In the genomic region with DNA sequence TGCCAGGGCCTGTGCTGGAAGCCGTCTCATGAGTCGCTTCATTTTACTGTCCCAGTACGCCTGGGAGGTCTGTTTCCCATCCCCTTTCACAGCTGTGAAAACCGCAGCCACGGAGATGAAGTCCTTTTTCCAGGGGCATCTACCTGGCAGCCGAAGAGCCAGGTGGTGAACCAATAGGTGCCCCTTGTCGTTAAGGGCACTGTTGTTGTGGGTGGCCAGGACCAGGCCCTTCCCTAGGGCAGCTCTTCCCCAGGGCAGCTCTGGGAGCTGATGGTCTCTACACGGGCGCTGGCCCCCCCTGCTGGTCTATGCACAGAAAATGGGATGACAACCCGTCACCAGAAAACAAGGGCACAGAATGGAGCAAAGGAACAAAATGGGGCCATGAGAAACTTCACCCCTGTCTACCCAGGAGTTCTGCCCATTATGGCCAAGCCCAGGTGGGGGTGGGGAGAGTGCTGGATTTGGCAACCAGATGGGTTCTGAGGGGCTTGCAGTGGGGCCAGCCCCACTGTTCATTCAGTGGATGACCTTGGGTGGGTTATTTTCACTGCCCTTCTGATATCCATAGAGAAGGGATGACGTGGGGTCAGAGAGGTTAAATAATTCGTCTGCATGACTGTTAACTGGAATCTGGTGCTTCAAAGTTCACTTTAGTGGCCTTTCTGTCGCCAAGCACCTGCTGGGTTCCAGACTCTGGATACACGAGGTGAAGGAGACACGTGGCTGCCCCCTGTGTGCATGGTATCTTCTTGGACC, we compare ENCODE assay signal across 1 cellular context.
A peak's percentile ranks its signal among the peaks of the same experiment; 100 is the strongest.
TF ChIP-seq lines count a peak whose summit lies in the region.

No MANE protein-coding gene starts in this region.

TF ChIP-seq in HepG2, 621 proteins besides CTCF, POLR2A, EP300 and RAD21 (continued from another document and continues in another):
- TF ChIP-seq, protein P1, sequence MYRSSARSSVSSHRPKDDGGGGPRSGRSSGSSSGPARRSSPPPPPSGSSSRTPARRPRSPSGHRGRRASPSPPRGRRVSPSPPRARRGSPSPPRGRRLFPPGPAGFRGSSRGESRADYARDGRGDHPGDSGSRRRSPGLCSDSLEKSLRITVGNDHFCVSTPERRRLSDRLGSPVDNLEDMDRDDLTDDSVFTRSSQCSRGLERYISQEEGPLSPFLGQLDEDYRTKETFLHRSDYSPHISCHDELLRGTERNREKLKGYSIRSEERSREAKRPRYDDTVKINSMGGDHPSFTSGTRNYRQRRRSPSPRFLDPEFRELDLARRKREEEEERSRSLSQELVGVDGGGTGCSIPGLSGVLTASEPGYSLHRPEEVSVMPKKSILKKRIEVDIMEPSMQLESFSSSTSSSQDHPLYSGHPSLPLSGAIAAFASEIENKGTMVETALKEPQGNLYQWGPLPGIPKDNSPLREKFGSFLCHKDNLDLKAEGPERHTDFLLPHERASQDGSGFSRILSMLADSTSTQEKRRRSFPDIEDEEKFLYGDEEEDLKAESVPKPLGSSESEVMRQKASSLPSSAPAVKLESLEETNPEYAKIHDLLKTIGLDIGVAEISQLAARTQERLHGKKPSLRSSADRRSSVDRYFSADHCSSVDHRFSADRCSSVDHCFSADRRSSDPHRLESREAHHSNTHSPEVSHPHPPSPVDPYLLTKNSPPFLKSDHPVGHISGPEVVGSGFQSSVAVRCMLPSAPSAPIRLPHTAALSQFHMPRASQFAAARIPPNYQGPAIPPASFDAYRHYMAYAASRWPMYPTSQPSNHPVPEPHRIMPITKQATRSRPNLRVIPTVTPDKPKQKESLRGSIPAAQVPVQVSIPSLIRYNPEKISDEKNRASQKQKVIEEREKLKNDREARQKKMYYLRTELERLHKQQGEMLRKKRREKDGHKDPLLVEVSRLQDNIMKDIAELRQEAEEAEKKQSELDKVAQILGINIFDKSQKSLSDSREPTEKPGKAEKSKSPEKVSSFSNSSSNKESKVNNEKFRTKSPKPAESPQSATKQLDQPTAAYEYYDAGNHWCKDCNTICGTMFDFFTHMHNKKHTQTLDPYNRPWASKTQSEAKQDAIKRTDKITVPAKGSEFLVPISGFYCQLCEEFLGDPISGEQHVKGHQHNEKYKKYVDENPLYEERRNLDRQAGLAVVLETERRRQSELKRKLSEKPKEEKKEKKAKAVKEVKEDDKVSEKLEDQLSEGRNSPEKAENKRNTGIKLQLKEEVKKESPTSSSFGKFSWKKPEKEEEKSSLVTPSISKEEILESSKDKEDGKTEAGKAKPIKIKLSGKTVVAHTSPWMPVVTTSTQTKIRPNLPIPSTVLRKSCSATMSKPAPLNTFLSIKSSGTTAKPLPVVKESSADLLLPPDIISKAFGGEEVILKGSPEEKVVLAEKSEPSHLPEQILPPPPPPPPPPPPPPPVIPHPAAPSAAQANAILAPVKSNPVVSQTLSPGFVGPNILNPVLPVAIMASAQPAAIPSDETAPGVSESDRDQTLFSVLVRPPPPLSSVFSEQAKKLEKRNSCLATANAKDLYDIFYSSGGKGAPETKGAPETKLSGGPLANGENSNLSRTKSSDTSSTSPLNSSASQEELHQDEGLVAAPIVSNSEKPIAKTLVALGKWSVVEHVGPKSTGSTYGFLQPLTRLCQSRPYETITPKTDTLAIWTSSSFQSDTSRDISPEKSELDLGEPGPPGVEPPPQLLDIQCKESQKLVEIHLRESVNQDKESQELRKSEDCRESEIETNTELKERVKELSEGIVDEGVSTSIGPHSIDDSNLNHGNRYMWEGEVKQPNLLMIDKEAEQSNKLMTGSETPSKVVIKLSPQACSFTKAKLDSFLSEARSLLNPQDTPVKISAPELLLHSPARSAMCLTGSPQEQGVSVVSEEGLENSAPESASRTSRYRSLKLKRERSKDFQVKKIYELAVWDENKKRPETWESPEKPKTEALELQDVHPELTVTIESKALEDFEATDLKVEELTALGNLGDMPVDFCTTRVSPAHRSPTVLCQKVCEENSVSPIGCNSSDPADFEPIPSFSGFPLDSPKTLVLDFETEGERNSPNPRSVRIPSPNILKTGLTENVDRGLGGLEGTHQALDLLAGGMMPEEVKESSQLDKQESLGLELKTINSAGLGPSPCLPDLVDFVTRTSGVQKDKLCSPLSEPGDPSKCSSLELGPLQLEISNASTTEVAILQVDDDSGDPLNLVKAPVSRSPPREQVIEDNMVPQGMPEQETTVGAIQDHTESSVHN (CRISPR knock-in tag; IDR thresholded peaks at IDR 0.05) = peak; percentile 85
- TF ChIP-seq PAF1 (CRISPR knock-in tag; IDR thresholded peaks at IDR 0.05) (no peak), ZNF430 (CRISPR knock-in tag; IDR thresholded peaks at IDR 0.05) (no peak), ZNF225 (CRISPR knock-in tag; IDR thresholded peaks at IDR 0.05) (peak; percentile 62; the same call in 1 of the 2 replicates), REL (CRISPR knock-in tag; conservative IDR thresholded peaks at IDR 0.05) (no peak), SRF (IDR thresholded peaks at IDR 0.05; ENCODE audit: low read depth, low read length) (no peak), ZNF749 (CRISPR knock-in tag; IDR thresholded peaks at IDR 0.05; ENCODE audit: borderline replicate concordance) (no peak), NR2C2 (CRISPR knock-in tag; IDR thresholded peaks at IDR 0.05; ENCODE audit: borderline replicate concordance) (peak; percentile 62; the same call in 1 of the 2 replicates), TEAD2 (CRISPR knock-in tag; IDR thresholded peaks at IDR 0.05) (no peak), CHD4 (IDR thresholded peaks at IDR 0.05; ENCODE audit: borderline replicate concordance, low read length) (no peak), IRX3 (CRISPR knock-in tag; IDR thresholded peaks at IDR 0.05; ENCODE audit: borderline replicate concordance, low read depth) (no peak), TEAD3 (CRISPR knock-in tag; optimal IDR thresholded peaks at IDR 0.05; ENCODE audit: borderline replicate concordance) (no peak), KDM5B (CRISPR knock-in tag; IDR thresholded peaks at IDR 0.05; ENCODE audit: borderline replicate concordance) (peak; percentile 74; the same call in 1 of the 2 replicates), DPF2 (CRISPR knock-in tag; IDR thresholded peaks at IDR 0.05; ENCODE audit: borderline replicate concordance, low read depth) (0 out of 2 replicates have a peak, but pooled peaks have one; percentile 44), ZNF777 (CRISPR knock-in tag; IDR thresholded peaks at IDR 0.05) (0 out of 2 replicates have a peak, but pooled peaks have one; percentile 25), KLF9 (CRISPR knock-in tag; IDR thresholded peaks at IDR 0.05; ENCODE audit: low read depth) (no peak), NAIF1 (CRISPR knock-in tag; IDR thresholded peaks at IDR 0.05; ENCODE audit: borderline replicate concordance) (no peak), TCF12 (IDR thresholded peaks at IDR 0.05) (no peak), TCF12 (CRISPR knock-in tag; IDR thresholded peaks at IDR 0.05) (no peak), MEIS1 (CRISPR knock-in tag; IDR thresholded peaks at IDR 0.05; ENCODE audit: borderline replicate concordance) (peak; percentile 99), KMT2A (CRISPR knock-in tag; IDR thresholded peaks at IDR 0.05) (peak; percentile 49; the same call in 1 of the 2 replicates), KAT7 (CRISPR knock-in tag; IDR thresholded peaks at IDR 0.05; ENCODE audit: borderline replicate concordance) (0 out of 2 replicates have a peak, but pooled peaks have one; percentile 57), THYN1 (CRISPR knock-in tag; IDR thresholded peaks at IDR 0.05; ENCODE audit: borderline replicate concordance, low read depth) (no peak), KDM4B (CRISPR knock-in tag; IDR thresholded peaks at IDR 0.05) (0 out of 2 replicates have a peak, but pooled peaks have one; percentile 52), CBX1 (IDR thresholded peaks at IDR 0.05; ENCODE audit: low read depth) (no peak), ZNF557 (CRISPR knock-in tag; IDR thresholded peaks at IDR 0.05) (peak; percentile 91; the same call in 1 of the 2 replicates), MBNL3 (CRISPR knock-in tag; conservative IDR thresholded peaks at IDR 0.05) (no peak), SRY (CRISPR knock-in tag; IDR thresholded peaks at IDR 0.05) (no peak), IKZF4 (CRISPR knock-in tag; IDR thresholded peaks at IDR 0.05; ENCODE audit: borderline replicate concordance, low read depth, not compliant biosample characterization) (peak; percentile 51), NR2F2 (IDR thresholded peaks at IDR 0.05; ENCODE audit: borderline replicate concordance, low read depth) (no peak), KDM5A (IDR thresholded peaks at IDR 0.05; ENCODE audit: borderline replicate concordance, low read length) (no peak), PAWR (CRISPR knock-in tag; IDR thresholded peaks at IDR 0.05; ENCODE audit: borderline replicate concordance) (peak; percentile 92; the same call in 1 of the 2 replicates), KAT2B (IDR thresholded peaks at IDR 0.05; ENCODE audit: borderline replicate concordance, low read depth, low read length) (no peak), CBX2 (IDR thresholded peaks at IDR 0.05; ENCODE audit: low read depth, low read length) (no peak), CBX2 (CRISPR knock-in tag; IDR thresholded peaks at IDR 0.05; ENCODE audit: low read depth) (no peak), ZNF773 (CRISPR knock-in tag; IDR thresholded peaks at IDR 0.05; ENCODE audit: borderline replicate concordance) (no peak; the same call in 1 of the 2 replicates), AKAP8 (CRISPR knock-in tag; IDR thresholded peaks at IDR 0.05) (no peak; the same call in 1 of the 2 replicates), ZNF331 (CRISPR knock-in tag; IDR thresholded peaks at IDR 0.05) (no peak), FOXA1 (IDR thresholded peaks at IDR 0.05) (no peak), FOXA1 (CRISPR knock-in tag; IDR thresholded peaks at IDR 0.05) (no peak), CC2D1A (CRISPR knock-in tag; IDR thresholded peaks at IDR 0.05) (no peak), ZNF709 (CRISPR knock-in tag; IDR thresholded peaks at IDR 0.05) (no peak), HNRNPL (IDR thresholded peaks at IDR 0.05; ENCODE audit: low read depth, low read length) (peak; percentile 92), ZNF839 (CRISPR knock-in tag; IDR thresholded peaks at IDR 0.05; ENCODE audit: borderline replicate concordance) (no peak)
- TF ChIP-seq, protein P2, sequence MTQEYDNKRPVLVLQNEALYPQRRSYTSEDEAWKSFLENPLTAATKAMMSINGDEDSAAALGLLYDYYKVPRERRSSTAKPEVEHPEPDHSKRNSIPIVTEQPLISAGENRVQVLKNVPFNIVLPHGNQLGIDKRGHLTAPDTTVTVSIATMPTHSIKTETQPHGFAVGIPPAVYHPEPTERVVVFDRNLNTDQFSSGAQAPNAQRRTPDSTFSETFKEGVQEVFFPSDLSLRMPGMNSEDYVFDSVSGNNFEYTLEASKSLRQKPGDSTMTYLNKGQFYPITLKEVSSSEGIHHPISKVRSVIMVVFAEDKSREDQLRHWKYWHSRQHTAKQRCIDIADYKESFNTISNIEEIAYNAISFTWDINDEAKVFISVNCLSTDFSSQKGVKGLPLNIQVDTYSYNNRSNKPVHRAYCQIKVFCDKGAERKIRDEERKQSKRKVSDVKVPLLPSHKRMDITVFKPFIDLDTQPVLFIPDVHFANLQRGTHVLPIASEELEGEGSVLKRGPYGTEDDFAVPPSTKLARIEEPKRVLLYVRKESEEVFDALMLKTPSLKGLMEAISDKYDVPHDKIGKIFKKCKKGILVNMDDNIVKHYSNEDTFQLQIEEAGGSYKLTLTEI (CRISPR knock-in tag; conservative IDR thresholded peaks at IDR 0.05) = no peak
- TF ChIP-seq, protein P3, sequence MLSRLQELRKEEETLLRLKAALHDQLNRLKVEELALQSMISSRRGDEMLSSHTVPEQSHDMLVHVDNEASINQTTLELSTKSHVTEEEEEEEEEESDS (CRISPR knock-in tag; IDR thresholded peaks at IDR 0.05; ENCODE audit: borderline replicate concordance) = no peak
- TF ChIP-seq, protein P4, sequence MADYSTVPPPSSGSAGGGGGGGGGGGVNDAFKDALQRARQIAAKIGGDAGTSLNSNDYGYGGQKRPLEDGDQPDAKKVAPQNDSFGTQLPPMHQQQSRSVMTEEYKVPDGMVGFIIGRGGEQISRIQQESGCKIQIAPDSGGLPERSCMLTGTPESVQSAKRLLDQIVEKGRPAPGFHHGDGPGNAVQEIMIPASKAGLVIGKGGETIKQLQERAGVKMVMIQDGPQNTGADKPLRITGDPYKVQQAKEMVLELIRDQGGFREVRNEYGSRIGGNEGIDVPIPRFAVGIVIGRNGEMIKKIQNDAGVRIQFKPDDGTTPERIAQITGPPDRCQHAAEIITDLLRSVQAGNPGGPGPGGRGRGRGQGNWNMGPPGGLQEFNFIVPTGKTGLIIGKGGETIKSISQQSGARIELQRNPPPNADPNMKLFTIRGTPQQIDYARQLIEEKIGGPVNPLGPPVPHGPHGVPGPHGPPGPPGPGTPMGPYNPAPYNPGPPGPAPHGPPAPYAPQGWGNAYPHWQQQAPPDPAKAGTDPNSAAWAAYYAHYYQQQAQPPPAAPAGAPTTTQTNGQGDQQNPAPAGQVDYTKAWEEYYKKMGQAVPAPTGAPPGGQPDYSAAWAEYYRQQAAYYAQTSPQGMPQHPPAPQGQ (CRISPR knock-in tag; IDR thresholded peaks at IDR 0.05; ENCODE audit: borderline replicate concordance) = no peak
- TF ChIP-seq, protein P5, sequence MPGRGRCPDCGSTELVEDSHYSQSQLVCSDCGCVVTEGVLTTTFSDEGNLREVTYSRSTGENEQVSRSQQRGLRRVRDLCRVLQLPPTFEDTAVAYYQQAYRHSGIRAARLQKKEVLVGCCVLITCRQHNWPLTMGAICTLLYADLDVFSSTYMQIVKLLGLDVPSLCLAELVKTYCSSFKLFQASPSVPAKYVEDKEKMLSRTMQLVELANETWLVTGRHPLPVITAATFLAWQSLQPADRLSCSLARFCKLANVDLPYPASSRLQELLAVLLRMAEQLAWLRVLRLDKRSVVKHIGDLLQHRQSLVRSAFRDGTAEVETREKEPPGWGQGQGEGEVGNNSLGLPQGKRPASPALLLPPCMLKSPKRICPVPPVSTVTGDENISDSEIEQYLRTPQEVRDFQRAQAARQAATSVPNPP (CRISPR knock-in tag; IDR thresholded peaks at IDR 0.05) = no peak
- TF ChIP-seq, protein P6, sequence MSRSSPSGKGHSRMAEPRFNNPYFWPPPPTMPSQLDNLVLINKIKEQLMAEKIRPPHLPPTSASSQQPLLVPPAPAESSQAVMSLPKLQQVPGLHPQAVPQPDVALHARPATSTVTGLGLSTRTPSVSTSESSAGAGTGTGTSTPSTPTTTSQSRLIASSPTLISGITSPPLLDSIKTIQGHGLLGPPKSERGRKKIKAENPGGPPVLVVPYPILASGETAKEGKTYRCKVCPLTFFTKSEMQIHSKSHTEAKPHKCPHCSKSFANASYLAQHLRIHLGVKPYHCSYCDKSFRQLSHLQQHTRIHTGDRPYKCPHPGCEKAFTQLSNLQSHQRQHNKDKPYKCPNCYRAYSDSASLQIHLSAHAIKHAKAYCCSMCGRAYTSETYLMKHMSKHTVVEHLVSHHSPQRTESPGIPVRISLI (CRISPR knock-in tag; IDR thresholded peaks at IDR 0.05; ENCODE audit: borderline replicate concordance) = peak; percentile 69; the same call in 1 of the 2 replicates
- TF ChIP-seq, protein P7, sequence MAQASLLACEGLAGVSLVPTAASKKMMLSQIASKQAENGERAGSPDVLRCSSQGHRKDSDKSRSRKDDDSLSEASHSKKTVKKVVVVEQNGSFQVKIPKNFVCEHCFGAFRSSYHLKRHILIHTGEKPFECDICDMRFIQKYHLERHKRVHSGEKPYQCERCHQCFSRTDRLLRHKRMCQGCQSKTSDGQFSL (CRISPR knock-in tag; IDR thresholded peaks at IDR 0.05) = no peak
- TF ChIP-seq, protein P8, sequence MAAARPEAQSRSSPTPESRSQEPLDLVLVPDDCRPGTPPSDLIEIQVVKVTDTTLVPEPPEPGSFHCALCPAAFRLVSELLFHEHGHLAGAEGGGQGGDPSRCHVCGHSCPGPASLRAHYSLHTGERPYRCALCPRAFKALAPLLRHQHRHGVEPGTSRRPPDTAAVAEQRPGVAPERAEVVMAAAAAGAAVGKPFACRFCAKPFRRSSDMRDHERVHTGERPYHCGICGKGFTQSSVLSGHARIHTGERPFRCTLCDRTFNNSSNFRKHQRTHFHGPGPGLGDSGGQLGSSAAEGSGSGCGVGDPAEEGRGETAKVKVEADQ (CRISPR knock-in tag; IDR thresholded peaks at IDR 0.05; ENCODE audit: borderline replicate concordance) = 0 out of 2 replicates have a peak, but pooled peaks have one; percentile 36
